Comparison of ENCODE assay signal across 1 cellular context in genomic region chr18:75970212-75970611, GRCh38.
TF ChIP-seq lines count a peak whose summit lies in the region.

No MANE protein-coding gene starts in this region.

TF ChIP-seq in GM23338, 12 proteins besides CTCF, POLR2A, EP300 and RAD21 (continued from another document):
- TF ChIP-seq ZNF462 (CRISPR knock-in tag; IDR thresholded peaks at IDR 0.05) (no peak), REST (IDR thresholded peaks at IDR 0.05; ENCODE audit: unreplicated experiment) (no peak), ZNF331 (CRISPR knock-in tag; IDR thresholded peaks at IDR 0.05; ENCODE audit: low read depth) (no peak), NANOG (IDR thresholded peaks at IDR 0.05; ENCODE audit: borderline replicate concordance) (no peak), STAT1 (IDR thresholded peaks at IDR 0.05; ENCODE audit: unreplicated experiment) (no peak), JUNB (IDR thresholded peaks at IDR 0.05; ENCODE audit: unreplicated experiment) (no peak), CREB1 (CRISPR knock-in tag; IDR thresholded peaks at IDR 0.05; ENCODE audit: low read depth) (no peak)
